22 cellular contexts compared by ENCODE assay signal in genomic region chr17:30222741-30223175, GRCh38. TPM values are rescaled to one million over a fixed set of nuclear protein-coding genes. Genes with fewer than 3 reads are reported as not detected.
"Had no signal": no experiment of that assay in that cellular context is flagged by ENCODE, and none has a peak within 500 bp of the region (broad histone marks: within the 10 kb centered on the region; RNA-seq: fewer than 3 reads in every experiment).

No MANE protein-coding gene starts in this region.

- H3K36me3 Mint-ChIP-seq: type B pancreatic cell had no signal

- H3K27ac ChIP-seq: ascending aorta, breast epithelium, epithelial cell of prostate, neutrophil, parathyroid adenoma, suprapubic skin had no signal

- H3K27me3 ChIP-seq: ascending aorta, breast epithelium, suprapubic skin had no signal

- H3K27me3 Mint-ChIP-seq: activated naive CD8-positive, alpha-beta T cell treated with anti-CD3 and anti-CD28 coated beads, Interleukin-2, amount 50 U/mL, for 24 hours; type B pancreatic cell had no signal

- H3K4me1 Mint-ChIP-seq: activated naive CD8-positive, alpha-beta T cell treated with anti-CD3 and anti-CD28 coated beads, Interleukin-2, amount 50 U/mL, for 24 hours had no signal

- H3K36me3 ChIP-seq: ascending aorta, breast epithelium, neutrophil, suprapubic skin had no signal

- H3K4me3 Mint-ChIP-seq: activated naive CD8-positive, alpha-beta T cell treated with anti-CD3 and anti-CD28 coated beads, Interleukin-2, amount 50 U/mL, for 24 hours; activated T-helper 1 cell treated with anti-CD3 and anti-CD28 coated beads, Interleukin-12 subunit alpha, Interleukin-12 subunit beta, Interleukin-2, Interleukin-4 antibody, amounts not matched to agents 30 ng/mL and 10 ng/mL and 1 ng/mL, durations not matched to agents 14 hours and 24 hours and 36 hours; dendritic cell treated with granulocyte-macrophage colony-stimulating factor and Interleukin-4, amounts not matched to agents 40 ng/mL and 50 ng/mL, for 4 days; effector memory CD8-positive, alpha-beta T cell; T-helper 2 cell treated with Interferon-gamma antibody and Interleukin-4, amounts not matched to agents 5 μg/mL and 100 μg/mL, for 36 hours; type B pancreatic cell had no signal

- H3K27ac Mint-ChIP-seq: activated naive CD8-positive, alpha-beta T cell treated with anti-CD3 and anti-CD28 coated beads, Interleukin-2, amount 50 U/mL, for 24 hours; activated T-helper 1 cell treated with anti-CD3 and anti-CD28 coated beads, Interleukin-12 subunit alpha, Interleukin-12 subunit beta, Interleukin-2, Interleukin-4 antibody, amounts not matched to agents 30 ng/mL and 10 ng/mL and 1 ng/mL, durations not matched to agents 14 hours and 24 hours and 36 hours; dendritic cell treated with granulocyte-macrophage colony-stimulating factor and Interleukin-4, amounts not matched to agents 40 ng/mL and 50 ng/mL, for 4 days; effector memory CD8-positive, alpha-beta T cell; T-helper 2 cell treated with Interferon-gamma antibody and Interleukin-4, amounts not matched to agents 5 μg/mL and 100 μg/mL, for 36 hours; type B pancreatic cell had no signal

- H3K9me3 Mint-ChIP-seq: activated naive CD8-positive, alpha-beta T cell treated with anti-CD3 and anti-CD28 coated beads, Interleukin-2, amount 50 U/mL, for 24 hours; activated T-helper 1 cell treated with anti-CD3 and anti-CD28 coated beads, Interleukin-12 subunit alpha, Interleukin-12 subunit beta, Interleukin-2, Interleukin-4 antibody, amounts not matched to agents 30 ng/mL and 10 ng/mL and 1 ng/mL, durations not matched to agents 14 hours and 24 hours and 36 hours; dendritic cell treated with granulocyte-macrophage colony-stimulating factor and Interleukin-4, amounts not matched to agents 40 ng/mL and 50 ng/mL, for 4 days; effector memory CD8-positive, alpha-beta T cell; T-helper 2 cell treated with Interferon-gamma antibody and Interleukin-4, amounts not matched to agents 5 μg/mL and 100 μg/mL, for 36 hours; type B pancreatic cell had no signal

- ATAC-seq: activated CD4-positive, CD25-positive, alpha-beta regulatory T cell treated with anti-CD3 and anti-CD28 coated beads, Interleukin-2, amount 50 U/mL, for 24 hours; activated naive CD8-positive, alpha-beta T cell treated with anti-CD3 and anti-CD28 coated beads, Interleukin-2, amount 50 U/mL, for 24 hours; effector memory CD8-positive, alpha-beta T cell; stimulated activated naive CD8-positive, alpha-beta T cell treated with anti-CD3 and anti-CD28 coated beads, Interleukin-15, Interleukin-2, amounts not matched to agents 100 U/mL and 50 U/mL, for 24 hours had no signal

- H3K4me3 ChIP-seq: ascending aorta, breast epithelium, lung, suprapubic skin had no signal

- H3K9me3 ChIP-seq: ascending aorta, breast epithelium, neutrophil, suprapubic skin had no signal

- H3K4me1 ChIP-seq: ascending aorta, breast epithelium had no signal

- DNase-seq: activated CD4-positive, alpha-beta T cell treated with anti-CD3 and anti-CD28 coated beads, Interleukin-2, amount 50 U/mL, for 1 hour; activated naive CD4-positive, alpha-beta T cell treated with Interleukin-2 at 50 U/mL for 16 hours; activated naive CD8-positive, alpha-beta T cell treated with anti-CD3 and anti-CD28 coated beads, Interleukin-2, amount 50 U/mL, for 24 hours; cerebellar nuclear complex; effector memory CD8-positive, alpha-beta T cell; foreskin melanocyte; midbrain; stimulated activated CD4-positive, alpha-beta T cell treated with anti-CD3 and anti-CD28 coated beads, Interleukin-4, amount 100 ng/mL, for 4 hours; stimulated activated naive CD8-positive, alpha-beta T cell treated with anti-CD3 and anti-CD28 coated beads, Interleukin-15, Interleukin-2, amounts not matched to agents 100 U/mL and 50 U/mL, for 24 hours had no signal

RNA-seq across cellular contexts. Expression of gene SLC6A4, which starts 12.7 kb away (rescaled TPM):
- total RNA-seq: activated T-helper 1 cell treated with anti-CD3 and anti-CD28 coated beads, Interleukin-12 subunit alpha, Interleukin-12 subunit beta, Interleukin-2, Interleukin-4 antibody, amounts not matched to agents 30 ng/mL and 10 ng/mL and 1 ng/mL, durations not matched to agents 14 hours and 24 hours and 36 hours; fibroblast of lung had no signal
- polyA plus RNA-seq: fibroblast of lung had no signal
